In genomic region chr10:132592790-132593788, GRCh38 we compare ENCODE assay signal across 8 cellular contexts. TPM values are rescaled to one million over a fixed set of nuclear protein-coding genes. Genes with fewer than 3 reads are reported as not detected.
DNase-seq lines count a peak whose midpoint lies in the region; ATAC-seq and TF ChIP-seq lines count a peak whose summit lies in the region.

No MANE protein-coding gene starts in this region.

- H3K36me3 ChIP-seq in ascending aorta (no peaks in the 10 kb centered on the region), SJCRH30 (no peaks in the 10 kb centered on the region)

- H3K4me1 ChIP-seq in ascending aorta (peaks cover 28 to 53% of the 10 kb centered on the region in 2 donors), SJCRH30 (no peaks in the 10 kb centered on the region)

- TF ChIP-seq CTCF in ascending aorta (IDR thresholded peaks at IDR 0.05) = no peak

- peak; percentile 65 to 72 for ATAC-seq in activated T-cell treated with anti-CD3 and anti-CD28 coated beads, Interleukin-2, amount 50 U/mL, for 72 hours (replicated peaks in 1 of 2)
- peak; percentile 69 for ATAC-seq in HG03095 (IDR thresholded peaks at IDR 0.05; ENCODE audit: unreplicated experiment)
- peak; percentile 68 for ATAC-seq in stimulated activated naive CD8-positive, alpha-beta T cell treated with anti-CD3 and anti-CD28 coated beads, Interleukin-15, amount 100 ng/mL, for 72 hours

- no peak overlapping the region for H3K4me3 ChIP-seq in ascending aorta
- no peak overlapping the region for H3K4me3 ChIP-seq in SJCRH30

- DNase-seq in activated T-cell treated with anti-CD3 and anti-CD28 coated beads, Interleukin-2, amount 50 U/mL, for 72 hours = peak; percentile 28 to 38
- no peak for DNase-seq in activated T-cell treated with anti-CD3 and anti-CD28 coated beads, Interleukin-2, amount 50 U/mL, for 48 hours
- no peak for DNase-seq in ascending aorta (ENCODE audit: low spot score in 2 of 2)
- DNase-seq in stimulated activated naive CD8-positive, alpha-beta T cell treated with anti-CD3 and anti-CD28 coated beads, Interleukin-15, amount 100 ng/mL, for 72 hours = peak in 1 of 2 donors; percentile 38
- DNase-seq in SJCRH30 = no peak
- DNase-seq in hippocampal formation (lab: John Stamatoyannopoulos, UW) = no peak
- DNase-seq in NCI-H2171 (lab: John Stamatoyannopoulos, UW) = no peak

- peak overlapping the region; percentile 50 for H3K4me3 Mint-ChIP-seq in activated T-cell treated with anti-CD3 and anti-CD28 coated beads, Interleukin-2, amount 50 U/mL, for 72 hours
- peak overlapping the region; percentile 42 to 48 for H3K4me3 Mint-ChIP-seq in stimulated activated naive CD8-positive, alpha-beta T cell treated with anti-CD3 and anti-CD28 coated beads, Interleukin-15, amount 100 ng/mL, for 72 hours

- no peaks in the 10 kb centered on the region for H3K27me3 Mint-ChIP-seq in activated T-cell treated with anti-CD3 and anti-CD28 coated beads, Interleukin-2, amount 50 U/mL, for 72 hours (ENCODE audit: low read depth)
- H3K27me3 Mint-ChIP-seq in stimulated activated naive CD8-positive, alpha-beta T cell treated with anti-CD3 and anti-CD28 coated beads, Interleukin-15, amount 100 ng/mL, for 72 hours = no peaks in the 10 kb centered on the region

- no peaks in the 10 kb centered on the region for H3K9me3 Mint-ChIP-seq in activated T-cell treated with anti-CD3 and anti-CD28 coated beads, Interleukin-2, amount 50 U/mL, for 72 hours
- peaks cover 0 to 1% of the 10 kb centered on the region in 2 donors for H3K9me3 Mint-ChIP-seq in stimulated activated naive CD8-positive, alpha-beta T cell treated with anti-CD3 and anti-CD28 coated beads, Interleukin-15, amount 100 ng/mL, for 72 hours

- H3K9me3 ChIP-seq in ascending aorta (no peaks in the 10 kb centered on the region), SJCRH30 (replicated peaks) (no peaks in the 10 kb centered on the region)

- H3K27ac ChIP-seq in ascending aorta (peak overlapping the region; percentile 81 to 86), SJCRH30 (no peak overlapping the region)

- intact Hi-C loops in ascending aorta (cut with DNase I) = loop anchor here (5.0 kb wide), 1 partner anchor 76 kb away; no protein-coding TSS in a partner anchor

- H3K27me3 ChIP-seq in ascending aorta (no peaks in the 10 kb centered on the region), SJCRH30 (no peaks in the 10 kb centered on the region)

- H3K36me3 Mint-ChIP-seq in activated T-cell treated with anti-CD3 and anti-CD28 coated beads, Interleukin-2, amount 50 U/mL, for 72 hours (ENCODE audit: insufficient read depth in 2 of 2) = peaks cover 3 to 4% of the 10 kb centered on the region in 2 donors

- H3K27ac Mint-ChIP-seq in activated T-cell treated with anti-CD3 and anti-CD28 coated beads, Interleukin-2, amount 50 U/mL, for 72 hours = peak overlapping the region; percentile 21
- H3K27ac Mint-ChIP-seq in stimulated activated naive CD8-positive, alpha-beta T cell treated with anti-CD3 and anti-CD28 coated beads, Interleukin-15, amount 100 ng/mL, for 72 hours = no peak overlapping the region

- peaks cover 65% of the 10 kb centered on the region for H3K4me1 Mint-ChIP-seq in activated T-cell treated with anti-CD3 and anti-CD28 coated beads, Interleukin-2, amount 50 U/mL, for 72 hours (ENCODE audit: low read depth)
- H3K4me1 Mint-ChIP-seq in stimulated activated naive CD8-positive, alpha-beta T cell treated with anti-CD3 and anti-CD28 coated beads, Interleukin-15, amount 100 ng/mL, for 72 hours = peaks cover 89% of the 10 kb centered on the region

RNA-seq across cellular contexts. Expression of gene INPP5A, which starts 55.5 kb away (rescaled TPM):
- total RNA-seq in activated T-cell treated with anti-CD3 and anti-CD28 coated beads, Interleukin-2, amount 50 U/mL, for 72 hours = 10 to 100 TPM; 11.0 to 14.9 TPM
- total RNA-seq in ascending aorta = 81.2 TPM
- 18.9 and 22.4 TPM in 2 replicates for total RNA-seq in SJCRH30 (2014; rRNA removed; shearing (Covaris generic))

Comparison
In these comparisons a context has a peak if more than half of its experiments do, and no peak if none do; other contexts are left out.
1. DNase-seq: peak in activated T-cell treated with anti-CD3 and anti-CD28 coated beads, Interleukin-2, amount 50 U/mL, for 72 hours (2 of 2); none in activated T-cell treated with anti-CD3 and anti-CD28 coated beads, Interleukin-2, amount 50 U/mL, for 48 hours (0 of 2), ascending aorta (0 of 2), SJCRH30 (0 of 2), hippocampal formation (0 of 2) and NCI-H2171 (single experiment).
2. Peak in every context shown above with its lines, with median percentiles within 50 percentile points of each other: ATAC-seq.